Comparison of ENCODE assay signal across 17 cellular contexts in the genomic region with DNA sequence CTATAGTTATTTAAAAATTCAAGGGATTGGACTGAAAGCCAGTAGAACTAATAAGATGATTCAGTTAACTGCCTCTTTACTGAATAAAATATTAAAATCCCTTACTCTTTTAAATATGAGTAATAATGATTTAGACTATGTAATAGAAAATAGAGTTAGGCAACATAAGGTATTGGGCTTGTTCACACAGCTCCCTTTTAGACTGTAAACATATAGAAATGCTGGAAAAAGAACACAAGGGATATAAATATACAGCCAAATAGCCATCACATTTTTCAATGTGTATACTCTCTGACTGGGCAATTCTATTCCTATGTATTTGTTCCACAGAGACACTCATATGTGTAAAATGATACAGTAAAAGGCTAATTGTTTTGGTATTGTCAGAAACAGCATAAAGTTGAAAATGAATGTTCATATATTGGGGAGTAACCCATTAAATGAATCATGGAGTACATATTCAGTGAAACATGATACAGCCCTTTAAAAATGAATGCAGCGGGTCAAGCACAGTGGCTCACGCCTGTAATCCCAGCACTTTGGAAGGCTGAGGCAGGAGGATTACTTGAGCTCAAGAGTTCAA.
"Had no signal": no experiment of that assay in that cellular context is flagged by ENCODE, and none has a peak within 500 bp of the region (broad histone marks: within the 10 kb centered on the region; RNA-seq: fewer than 3 reads in every experiment).

No MANE protein-coding gene starts in this region.

- H3K4me3 ChIP-seq: esophagus squamous epithelium, hepatocyte, mucosa of descending colon, psoas muscle, spleen had no signal

- H3K36me3 ChIP-seq: esophagus squamous epithelium, neutrophil, spleen had no signal

- DNase-seq: effector memory CD4-positive, alpha-beta T cell; esophagus squamous epithelium; foreskin melanocyte; head of caudate nucleus; mucosa of descending colon; naive thymus-derived CD8-positive, alpha-beta T cell; psoas muscle; retina; spleen; stimulated activated CD4-positive, alpha-beta T cell treated with anti-CD3 and anti-CD28 coated beads, Interleukin-15, amount 100 ng/mL, for 24 hours; stimulated activated CD4-positive, alpha-beta T cell treated with anti-CD3 and anti-CD28 coated beads, Interleukin-1b, Interleukin-23, amount 100 ng/mL, for 48 hours; stimulated activated naive CD4-positive, alpha-beta T cell treated with Interleukin-2 at 50 U/mL for 16 hours; trophoblast cell had no signal

- H3K27me3 ChIP-seq: esophagus squamous epithelium, hepatocyte, neutrophil, spleen had no signal

- ATAC-seq: left lobe of liver; mucosa of descending colon; naive thymus-derived CD8-positive, alpha-beta T cell; psoas muscle; sciatic nerve had no signal
